In genomic region chr7:45159296-45159695, GRCh38 we compare ENCODE assay signal across 16 cellular contexts. TPM values are rescaled to one million over a fixed set of nuclear protein-coding genes. Genes with fewer than 3 reads are reported as not detected.
DNase-seq lines count a peak whose midpoint lies in the region; ATAC-seq and TF ChIP-seq lines count a peak whose summit lies in the region.
"Had no signal": no experiment of that assay in that cellular context is flagged by ENCODE, and none has a peak within 500 bp of the region (broad histone marks: within the 10 kb centered on the region; RNA-seq: fewer than 3 reads in every experiment).

No MANE protein-coding gene starts in this region.

- peak overlapping the region; percentile 53 for H3K27ac ChIP-seq in lower lobe of right lung
- H3K27ac ChIP-seq in stomach = peak overlapping the region in 3 of 5 donors; percentile 19 to 62 (median 25)
- no peak overlapping the region for H3K27ac ChIP-seq in uterus
- H3K27ac ChIP-seq: 22Rv1, BLaER1, KMS-11 had no signal

- H3K36me3 ChIP-seq in lower lobe of right lung = no peaks in the 10 kb centered on the region
- no peaks in the 10 kb centered on the region for H3K36me3 ChIP-seq in stomach
- H3K36me3 ChIP-seq in uterus = no peaks in the 10 kb centered on the region
- H3K36me3 ChIP-seq: BLaER1, MG63 had no signal

- H3K4me3 ChIP-seq in lower lobe of right lung (peak overlapping the region; percentile 59), stomach (peak overlapping the region in 3 of 4 donors; percentile 13 to 52 (median 34)), uterus (no peak overlapping the region)
- H3K4me3 ChIP-seq: BLaER1, MG63 had no signal

- no peak for TF ChIP-seq EP300 in stomach (IDR thresholded peaks at IDR 0.05)

- peak; percentile 49 for DNase-seq in activated effector memory CD4-positive, alpha-beta T cell treated with anti-CD3 and anti-CD28 coated beads, Interleukin-2, amount 50 U/mL, for 16 hours
- no peak for DNase-seq in activated effector memory CD4-positive, alpha-beta T cell treated with Interleukin-2 at 50 U/mL for 16 hours
- peak; percentile 3 for DNase-seq in D341Med (ENCODE audit: low spot score)
- DNase-seq in lower lobe of right lung = no peak
- no peak for DNase-seq in stomach
- DNase-seq in foreskin melanocyte = no peak
- no peak for DNase-seq in pons (ENCODE audit: low spot score)
- DNase-seq in uterus = no peak
- DNase-seq: MG63, NCI-H1105, NCI-H1694 treated with DMSO at 0.1 percent for 48 hours, NCI-H446, PC-3 had no signal

- no peaks in the 10 kb centered on the region for H3K4me1 ChIP-seq in lower lobe of right lung
- H3K4me1 ChIP-seq in stomach = peaks cover 0 to 14% (median 10%) of the 10 kb centered on the region in 4 donors
- peaks cover 0 to 4% of the 10 kb centered on the region in 2 donors for H3K4me1 ChIP-seq in uterus

- intact Hi-C loops in lower lobe of right lung (cut with DNase I) = no loop called here
- intact Hi-C loops in stomach (cut with DNase I; ENCODE audit: low total_unique reads) = loop anchor here (10.0 kb wide), 1 partner anchor 706 kb away; no protein-coding TSS in a partner anchor
- intact Hi-C loops in uterus (cut with DNase I; ENCODE audit: low total_unique reads) = loop anchor here (10.0 kb wide), 1 partner anchor 96 kb away; no protein-coding TSS in a partner anchor

- no peak for ATAC-seq in lower lobe of right lung
- ATAC-seq: PC-3 had no signal

- no peak for TF ChIP-seq CTCF in lower lobe of right lung (IDR thresholded peaks at IDR 0.05)
- TF ChIP-seq CTCF in stomach (IDR thresholded peaks at IDR 0.05) = no peak
- TF ChIP-seq CTCF in uterus (IDR thresholded peaks at IDR 0.05) = no peak

- H3K27me3 ChIP-seq in lower lobe of right lung (ENCODE audit: low read depth) (peaks cover 11% of the 10 kb centered on the region), stomach (peaks cover 0 to 47% (median 20%) of the 10 kb centered on the region in 3 donors), uterus (peaks cover 0 to 3% of the 10 kb centered on the region in 2 donors)
- H3K27me3 ChIP-seq: MG63 had no signal

- TF ChIP-seq POLR2A in stomach (IDR thresholded peaks at IDR 0.05) = no peak
- no peak for TF ChIP-seq POLR2A in uterus (IDR thresholded peaks at IDR 0.05)

- no peaks in the 10 kb centered on the region for H3K9me3 ChIP-seq in lower lobe of right lung
- H3K9me3 ChIP-seq in stomach = peaks cover 0 to 8% (median 3%) of the 10 kb centered on the region in 4 donors
- H3K9me3 ChIP-seq in uterus = no peaks in the 10 kb centered on the region
- H3K9me3 ChIP-seq: MG63 had no signal

- WGBS in stomach, 5 donors = 81 to 93% (median 87%) methylated on average over 3 to 4 of the region's 4 CpGs

RNA-seq across cellular contexts. Expression of gene RAMP3, which starts 1.7 kb away (rescaled TPM):
- total RNA-seq in lower lobe of right lung = 183 TPM
- 10 to 100 TPM in 2 of 5 donors, 1 to 10 TPM in 3; 2.6 to 17.6 (median 6.2) TPM for total RNA-seq in stomach
- polyA plus RNA-seq in stomach = 10 to 100 TPM; 10.3 to 21.8 (median 11.9) TPM
- 100 to 1,000 TPM in 1 of 4 donors, 10 to 100 TPM in 3; 11.9 to 182 (median 57.5) TPM for total RNA-seq in uterus
- total RNA-seq: PC-3 had no signal

RNA-seq across cellular contexts. Expression of gene TBRG4, which starts 47.8 kb away (rescaled TPM):
- total RNA-seq in lower lobe of right lung = 54.3 TPM
- total RNA-seq in stomach = 100 to 1,000 TPM in 2 of 5 donors, 10 to 100 TPM in 3; 40.8 to 219 (median 79.5) TPM
- polyA plus RNA-seq in stomach = 10 to 100 TPM; 31.2 to 45.2 (median 32.2) TPM
- 10 to 100 TPM in 3 of 4 donors, 1 to 10 TPM in 1; 7.4 to 51.2 (median 42.5) TPM for total RNA-seq in uterus

Comparison
In these comparisons a context has a peak if more than half of its experiments do, and no peak if none do; other contexts are left out.
1. DNase-seq: peak in activated effector memory CD4-positive, alpha-beta T cell treated with anti-CD3 and anti-CD28 coated beads, Interleukin-2, amount 50 U/mL, for 16 hours (single experiment) and D341Med (single experiment); none in activated effector memory CD4-positive, alpha-beta T cell treated with Interleukin-2 at 50 U/mL for 16 hours (single experiment), lower lobe of right lung (single experiment), stomach (single experiment), foreskin melanocyte (single experiment), pons (single experiment) and uterus (0 of 2).
2. H3K27ac ChIP-seq: peak in lower lobe of right lung (single experiment) and stomach (3 of 5); none in uterus (0 of 2).
3. H3K4me3 ChIP-seq: peak in lower lobe of right lung (single experiment) and stomach (3 of 4); none in uterus (0 of 2).